15 cellular contexts compared by ENCODE assay signal in the genomic region with DNA sequence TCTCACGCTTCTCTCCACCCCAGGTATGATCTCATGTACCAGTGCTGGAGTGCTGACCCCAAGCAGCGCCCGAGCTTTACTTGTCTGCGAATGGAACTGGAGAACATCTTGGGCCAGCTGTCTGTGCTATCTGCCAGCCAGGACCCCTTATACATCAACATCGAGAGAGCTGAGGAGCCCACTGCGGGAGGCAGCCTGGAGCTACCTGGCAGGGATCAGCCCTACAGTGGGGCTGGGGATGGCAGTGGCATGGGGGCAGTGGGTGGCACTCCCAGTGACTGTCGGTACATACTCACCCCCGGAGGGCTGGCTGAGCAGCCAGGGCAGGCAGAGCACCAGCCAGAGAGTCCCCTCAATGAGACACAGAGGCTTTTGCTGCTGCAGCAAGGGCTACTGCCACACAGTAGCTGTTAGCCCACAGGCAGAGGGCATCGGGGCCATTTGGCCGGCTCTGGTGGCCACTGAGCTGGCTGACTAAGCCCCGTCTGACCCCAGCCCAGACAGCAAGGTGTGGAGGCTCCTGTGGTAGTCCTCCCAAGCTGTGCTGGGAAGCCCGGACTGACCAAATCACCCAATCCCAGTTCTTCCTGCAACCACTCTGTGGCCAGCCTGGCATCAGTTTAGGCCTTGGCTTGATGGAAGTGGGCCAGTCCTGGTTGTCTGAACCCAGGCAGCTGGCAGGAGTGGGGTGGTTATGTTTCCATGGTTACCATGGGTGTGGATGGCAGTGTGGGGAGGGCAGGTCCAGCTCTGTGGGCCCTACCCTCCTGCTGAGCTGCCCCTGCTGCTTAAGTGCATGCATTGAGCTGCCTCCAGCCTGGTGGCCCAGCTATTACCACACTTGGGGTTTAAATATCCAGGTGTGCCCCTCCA. TPM values are rescaled to one million over a fixed set of nuclear protein-coding genes. Genes with fewer than 3 reads are reported as not detected.
A peak's percentile ranks its signal among the peaks of the same experiment; 100 is the strongest.
DNase-seq lines count a peak whose midpoint lies in the region; ATAC-seq, FAIRE-seq and TF ChIP-seq lines count a peak whose summit lies in the region.
"Had no signal": no experiment of that assay in that cellular context is flagged by ENCODE, and none has a peak within 500 bp of the region (broad histone marks: within the 10 kb centered on the region; RNA-seq: fewer than 3 reads in every experiment).

No MANE protein-coding gene starts in this region.

- POLR2A ChIA-PET in Caco-2 (lab: Charles Lee): no interaction called here

- H3K27ac Mint-ChIP-seq in Caco-2 (ENCODE audit: unreplicated experiment): peak overlapping the region; percentile 4
- no peak overlapping the region for H3K27ac Mint-ChIP-seq in activated naive CD4-positive, alpha-beta T cell treated with anti-CD3 and anti-CD28 coated beads for 36 hours
- no peak overlapping the region for H3K27ac Mint-ChIP-seq in neural progenitor cell
- H3K27ac Mint-ChIP-seq: activated T-helper 17 cell treated with anti-CD3 and anti-CD28 coated beads, Interleukin-2, amount 50 U/mL, for 72 hours had no signal

- no peak overlapping the region for H3K9ac ChIP-seq in neural progenitor cell
- H3K9ac ChIP-seq: BLaER1 treated with 17β-estradiol and CSF1 and Interleukin-3, amounts not matched to agents 10 nM and 100 nM had no signal

- no peaks in the 10 kb centered on the region for H4K20me1 ChIP-seq in neural progenitor cell (ENCODE audit: low read depth)
- no peaks in the 10 kb centered on the region for H4K20me1 ChIP-seq in hepatocyte (ENCODE audit: insufficient read depth, poor library complexity, severe bottlenecking)
- H4K20me1 ChIP-seq: BLaER1 treated with 17β-estradiol and CSF1 and Interleukin-3, amounts not matched to agents 10 nM and 100 nM had no signal

- H3K27ac ChIP-seq in pancreas: no peak overlapping the region
- H3K27ac ChIP-seq in neural progenitor cell: no peak overlapping the region
- H3K27ac ChIP-seq in hepatocyte: no peak overlapping the region
- H3K27ac ChIP-seq: BLaER1 treated with 17β-estradiol and CSF1 and Interleukin-3, amounts not matched to agents 10 nM and 100 nM; epithelial cell of prostate had no signal

- H3K4me2 ChIP-seq in neural progenitor cell (no peak overlapping the region), hepatocyte (no peak overlapping the region)
- H3K4me2 ChIP-seq: BLaER1 treated with 17β-estradiol and CSF1 and Interleukin-3, amounts not matched to agents 10 nM and 100 nM had no signal

- H3K79me2 ChIP-seq in neural progenitor cell (ENCODE audit: low read depth) (no peaks in the 10 kb centered on the region), hepatocyte (no peaks in the 10 kb centered on the region)

- H3K36me3 ChIP-seq in Caco-2 (ENCODE audit: control insufficient read depth, insufficient read depth, low read length) (0 out of 2 replicates have a peak, but pooled peaks cover 3% of the 10 kb centered on the region), pancreas (no peaks in the 10 kb centered on the region), neural progenitor cell (no peaks in the 10 kb centered on the region), hepatocyte (replicated peaks; ENCODE audit: insufficient read depth, low read depth) (no peaks in the 10 kb centered on the region)

- BruUV-seq in Caco-2 (replicated peaks; lab: Mats Ljungman, UMichigan): no TSS peak

- peaks cover 1% of the 10 kb centered on the region; the same call in 1 of the 2 replicates for H3K4me1 ChIP-seq in Caco-2
- H3K4me1 ChIP-seq in pancreas: no peaks in the 10 kb centered on the region
- H3K4me1 ChIP-seq in neural progenitor cell: no peaks in the 10 kb centered on the region
- H3K4me1 ChIP-seq in hepatocyte (ENCODE audit: insufficient read depth): no peaks in the 10 kb centered on the region
- H3K4me1 ChIP-seq: BLaER1 treated with 17β-estradiol and CSF1 and Interleukin-3, amounts not matched to agents 10 nM and 100 nM had no signal

- CTCF ChIA-PET in Caco-2 (lab: Charles Lee): no interaction called here
- CTCF ChIA-PET in activated naive CD4-positive, alpha-beta T cell treated with anti-CD3 and anti-CD28 coated beads for 36 hours (lab: Charles Lee): no interaction called here

- H3K9me3 ChIP-seq in Caco-2 (no peaks in the 10 kb centered on the region), pancreas (no peaks in the 10 kb centered on the region), neural progenitor cell (ENCODE audit: low read depth) (no peaks in the 10 kb centered on the region), hepatocyte (ENCODE audit: low read depth) (no peaks in the 10 kb centered on the region)
- H3K9me3 ChIP-seq: BLaER1 treated with 17β-estradiol and CSF1 and Interleukin-3, amounts not matched to agents 10 nM and 100 nM had no signal

- H3K4me1 Mint-ChIP-seq in Caco-2 (ENCODE audit: low read depth, unreplicated experiment): peaks cover 6% of the 10 kb centered on the region
- no peaks in the 10 kb centered on the region for H3K4me1 Mint-ChIP-seq in activated naive CD4-positive, alpha-beta T cell treated with anti-CD3 and anti-CD28 coated beads for 36 hours (ENCODE audit: low read depth)
- peaks cover 2% of the 10 kb centered on the region for H3K4me1 Mint-ChIP-seq in neural progenitor cell
- H3K4me1 Mint-ChIP-seq: activated T-helper 17 cell treated with anti-CD3 and anti-CD28 coated beads, Interleukin-2, amount 50 U/mL, for 72 hours; nephron had no signal

- DNase-seq in Caco-2: no peak
- peak; percentile 85 for DNase-seq in NCI-H69 (lab: John Stamatoyannopoulos, UW)
- DNase-seq in globus pallidus (ENCODE audit: low spot score): peak; percentile 80
- DNase-seq in pancreas: peak in 2 of 6 donors; percentile 42 to 78
- DNase-seq in activated naive CD4-positive, alpha-beta T cell treated with anti-CD3 and anti-CD28 coated beads for 36 hours: no peak
- no peak for DNase-seq in neural progenitor cell (ENCODE audit: low spot score)
- DNase-seq in hepatocyte (ENCODE audit: low spot score): no peak
- DNase-seq in urothelium cell line (ENCODE audit: low spot score): no peak
- DNase-seq: activated CD4-positive, CD25-positive, alpha-beta regulatory T cell treated with anti-CD3 and anti-CD28 coated beads, Interleukin-2, amount 50 U/mL, for 72 hours; NCI-H1105; stimulated activated CD8-positive, alpha-beta memory T cell treated with anti-CD3 and anti-CD28 coated beads, Interleukin-4, amount 100 ng/mL, for 48 hours had no signal

- H3K9me2 ChIP-seq in hepatocyte (replicated peaks; ENCODE audit: insufficient read depth): no peaks in the 10 kb centered on the region

- peak; percentile 36 to 55 (median 45) for ATAC-seq in pancreas
- ATAC-seq: activated T-helper 17 cell treated with anti-CD3 and anti-CD28 coated beads, Interleukin-2, amount 50 U/mL, for 72 hours had no signal

- intact Hi-C loops in Caco-2 (cut with micrococcal nuclease; ENCODE audit: unreplicated experiment) (no loop called here), pancreas (cut with DNase I) (no loop called here)
- intact Hi-C loops in activated naive CD4-positive, alpha-beta T cell treated with anti-CD3 and anti-CD28 coated beads for 36 hours (cut with micrococcal nuclease): no loop called here

- TF ChIP-seq CTCF in Caco-2 (IDR thresholded peaks at IDR 0.05; ENCODE audit: insufficient read depth in 1 of 2, low read depth in 1 of 2, low read length in 1 of 2, severe bottlenecking in 1 of 2, unreplicated experiment in 1 of 2) (no peak), pancreas (IDR thresholded peaks at IDR 0.05) (no peak), neural progenitor cell (IDR thresholded peaks at IDR 0.05) (no peak), hepatocyte (IDR thresholded peaks at IDR 0.05; ENCODE audit: poor library complexity) (no peak)

- H3K27me3 ChIP-seq in Caco-2 (replicated peaks; ENCODE audit: control insufficient read depth, insufficient read depth, low read length) (no peaks in the 10 kb centered on the region), pancreas (no peaks in the 10 kb centered on the region), neural progenitor cell (no peaks in the 10 kb centered on the region), hepatocyte (no peaks in the 10 kb centered on the region)

- FAIRE-seq in pancreas (lab: Jason Lieb, UNC) (no peak), urothelium cell line (lab: Jason Lieb, UNC) (no peak)

- H3K4me3 Mint-ChIP-seq in Caco-2 (ENCODE audit: unreplicated experiment) (no peak overlapping the region), neural progenitor cell (no peak overlapping the region)
- H3K4me3 Mint-ChIP-seq in activated naive CD4-positive, alpha-beta T cell treated with anti-CD3 and anti-CD28 coated beads for 36 hours: no peak overlapping the region
- H3K4me3 Mint-ChIP-seq: activated T-helper 17 cell treated with anti-CD3 and anti-CD28 coated beads, Interleukin-2, amount 50 U/mL, for 72 hours; nephron had no signal

- H3F3A ChIP-seq in neural progenitor cell (ENCODE audit: low read depth): peaks cover 20% of the 10 kb centered on the region

- 93 to 96% methylated on average over 12 of the region's 12 CpGs for WGBS in pancreas, 2 donors
- WGBS in hepatocyte (ENCODE audit: low lambda C conversion rate, missing lambda C conversion rate): 96% methylated on average over 12 of the region's 12 CpGs

- H3K27me3 Mint-ChIP-seq in Caco-2 (ENCODE audit: insufficient read depth, unreplicated experiment) (no peaks in the 10 kb centered on the region), neural progenitor cell (ENCODE audit: insufficient read depth, low read depth) (peaks cover under 1% of the 10 kb centered on the region)
- peaks cover 5% of the 10 kb centered on the region for H3K27me3 Mint-ChIP-seq in activated naive CD4-positive, alpha-beta T cell treated with anti-CD3 and anti-CD28 coated beads for 36 hours (ENCODE audit: low read depth)

- H3K9me3 Mint-ChIP-seq in Caco-2 (ENCODE audit: unreplicated experiment): no peaks in the 10 kb centered on the region
- H3K9me3 Mint-ChIP-seq in activated naive CD4-positive, alpha-beta T cell treated with anti-CD3 and anti-CD28 coated beads for 36 hours: no peaks in the 10 kb centered on the region
- no peaks in the 10 kb centered on the region for H3K9me3 Mint-ChIP-seq in neural progenitor cell
- H3K9me3 Mint-ChIP-seq: activated T-helper 17 cell treated with anti-CD3 and anti-CD28 coated beads, Interleukin-2, amount 50 U/mL, for 72 hours; nephron had no signal

- H2AFZ ChIP-seq in neural progenitor cell (replicated peaks) (no peak overlapping the region), hepatocyte (no peak overlapping the region)

- H3K4me3 ChIP-seq in Caco-2 (ENCODE audit: low read depth, low read length) (no peak overlapping the region), pancreas (no peak overlapping the region), neural progenitor cell (no peak overlapping the region), hepatocyte (no peak overlapping the region)
- H3K4me3 ChIP-seq: BLaER1 treated with 17β-estradiol and CSF1 and Interleukin-3, amounts not matched to agents 10 nM and 100 nM had no signal

- H3K36me3 Mint-ChIP-seq in Caco-2 (ENCODE audit: insufficient read depth, unreplicated experiment) (peaks cover 18% of the 10 kb centered on the region), neural progenitor cell (no peaks in the 10 kb centered on the region)
- H3K36me3 Mint-ChIP-seq in activated naive CD4-positive, alpha-beta T cell treated with anti-CD3 and anti-CD28 coated beads for 36 hours (ENCODE audit: low read depth): no peaks in the 10 kb centered on the region

RNA-seq across cellular contexts. Expression of gene TYRO3, which starts 19.1 kb away (rescaled TPM):
- total RNA-seq in Caco-2 (2022) (118 and 120 TPM in 2 replicates), pancreas (10 to 100 TPM in 4 of 6 donors, 1 to 10 TPM in 2; 8.5 to 14.4 (median 11.1) TPM), neural progenitor cell (ENCODE audit: low replicate concordance) (59.1 and 116 TPM in 2 replicates), hepatocyte (65.8 and 71.0 TPM in 2 replicates)
- polyA plus RNA-seq in pancreas (1 to 10 TPM; 7.3 to 8.1 TPM), hepatocyte (99.8 and 109 TPM in 2 replicates)
- 1 to 10 TPM; 1.2 to 3.7 TPM for total RNA-seq in activated naive CD4-positive, alpha-beta T cell treated with anti-CD3 and anti-CD28 coated beads for 36 hours

RNA-seq across cellular contexts. Expression of gene RPAP1, which starts 34.0 kb away (rescaled TPM):
- total RNA-seq in Caco-2 (2022) (55.3 and 67.1 TPM in 2 replicates), pancreas (10 to 100 TPM; 11.2 to 24.1 (median 17.8) TPM), neural progenitor cell (ENCODE audit: low replicate concordance) (20.3 and 36.8 TPM in 2 replicates), hepatocyte (15.9 and 16.3 TPM in 2 replicates)
- polyA plus RNA-seq in pancreas (10 to 100 TPM; 10.6 to 16.9 TPM), hepatocyte (26.5 and 29.3 TPM in 2 replicates)
- total RNA-seq in activated naive CD4-positive, alpha-beta T cell treated with anti-CD3 and anti-CD28 coated beads for 36 hours: 10 to 100 TPM; 48.4 to 49.5 TPM

Comparison
In these comparisons a context has a peak if more than half of its experiments do, and no peak if none do; other contexts are left out.
1. DNase-seq: peak in NCI-H69 (single experiment) and globus pallidus (single experiment); none in Caco-2 (0 of 2), activated naive CD4-positive, alpha-beta T cell treated with anti-CD3 and anti-CD28 coated beads for 36 hours (single experiment), neural progenitor cell (single experiment), hepatocyte (single experiment) and urothelium cell line (single experiment).